Comparison of ENCODE assay signal across 8 cellular contexts in the genomic region with DNA sequence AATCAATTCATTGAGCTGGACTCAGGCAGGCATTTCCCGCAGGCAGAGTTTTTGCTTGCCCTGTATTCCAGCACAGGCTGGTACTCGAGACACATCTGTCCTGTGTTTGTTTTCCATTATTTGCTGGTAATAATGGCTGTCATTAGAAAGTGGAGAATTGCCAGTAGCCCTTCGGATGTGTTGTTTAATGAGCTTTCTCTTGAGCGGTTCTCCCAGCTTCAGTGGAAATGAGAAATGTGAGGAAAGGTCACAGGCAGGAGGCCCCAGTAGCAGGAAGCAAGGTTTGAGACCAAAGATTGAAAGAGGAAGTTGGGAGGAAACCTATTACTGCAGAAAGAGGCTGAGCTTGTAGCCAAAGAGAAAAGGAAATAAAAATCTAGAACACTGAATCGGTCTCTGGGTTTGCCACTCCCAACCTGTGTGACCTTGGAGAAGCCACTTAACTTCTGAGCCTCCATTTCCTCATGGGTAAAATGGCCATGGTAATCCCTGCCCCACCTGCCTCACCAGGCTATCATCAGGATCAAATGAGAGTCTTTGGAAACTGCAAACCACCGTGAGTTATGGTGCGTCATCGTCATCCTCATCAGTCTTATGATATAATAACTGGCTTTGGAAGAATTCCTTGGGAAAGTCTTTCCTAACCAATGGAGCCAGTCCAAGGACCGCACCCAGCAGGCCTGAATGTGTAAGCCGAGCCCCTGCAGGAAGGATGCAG.
DNase-seq lines count a peak whose midpoint lies in the region; ATAC-seq and TF ChIP-seq lines count a peak whose summit lies in the region.

No MANE protein-coding gene starts in this region.

- peaks cover 10% of the 10 kb centered on the region for H3K36me3 Mint-ChIP-seq in neural crest cell (ENCODE audit: low read depth)

- DNase-seq in AG08396 (ENCODE audit: low spot score) = peak; percentile 78
- DNase-seq in HS-27A (ENCODE audit: low read depth) = peak; percentile 67
- DNase-seq in Peyer's patch = no peak
- DNase-seq in effector memory CD4-positive, alpha-beta T cell = no peak
- no peak for DNase-seq in neural crest cell (ENCODE audit: low read depth, low spot score)
- DNase-seq in SW480 (ENCODE audit: low spot score) = no peak
- no peak for DNase-seq in activated CD4-positive, alpha-beta T cell treated with anti-CD3 and anti-CD28 coated beads, Interleukin-2, amount 50 U/mL, for 1 hour

- peak overlapping the region; percentile 28 for H3K27ac Mint-ChIP-seq in neural crest cell (ENCODE audit: unreplicated experiment)

- no peaks in the 10 kb centered on the region for H3K36me3 ChIP-seq in Peyer's patch
- no peaks in the 10 kb centered on the region for H3K36me3 ChIP-seq in effector memory CD4-positive, alpha-beta T cell (ENCODE audit: control insufficient read depth, insufficient read depth, low read length)

- H3K4me1 ChIP-seq in Peyer's patch = peaks cover 0 to 14% (median 10%) of the 10 kb centered on the region in 4 donors
- peaks cover 56% of the 10 kb centered on the region for H3K4me1 ChIP-seq in effector memory CD4-positive, alpha-beta T cell (ENCODE audit: control insufficient read depth, insufficient read depth, low read length, poor library complexity, severe bottlenecking)

- TF ChIP-seq CTCF in Peyer's patch (IDR thresholded peaks at IDR 0.05) (no peak), neural crest cell (conservative IDR thresholded peaks at IDR 0.05) (no peak)

- H3K27ac ChIP-seq in Peyer's patch = peak overlapping the region in 3 of 4 donors; percentile 39 to 67 (median 59)
- peak overlapping the region; percentile 16 for H3K27ac ChIP-seq in effector memory CD4-positive, alpha-beta T cell (ENCODE audit: insufficient read depth, low read length, poor library complexity, severe bottlenecking)

- no peak for TF ChIP-seq POLR2A in Peyer's patch (IDR thresholded peaks at IDR 0.05)

- H3K27me3 ChIP-seq in Peyer's patch = no peaks in the 10 kb centered on the region
- H3K27me3 ChIP-seq in effector memory CD4-positive, alpha-beta T cell (replicated peaks; ENCODE audit: control insufficient read depth, insufficient read depth, low read length, poor library complexity, severe bottlenecking) = no peaks in the 10 kb centered on the region

- ATAC-seq in HG03521 (IDR thresholded peaks at IDR 0.05; ENCODE audit: unreplicated experiment) = no peak

- peaks cover 48% of the 10 kb centered on the region for H3K4me1 Mint-ChIP-seq in neural crest cell

- H3K9me3 Mint-ChIP-seq in neural crest cell = no peaks in the 10 kb centered on the region

- H3K4me3 Mint-ChIP-seq in neural crest cell = peak overlapping the region; percentile 19

- H3K4me3 ChIP-seq in Peyer's patch = no peak overlapping the region
- peak overlapping the region; percentile 22 for H3K4me3 ChIP-seq in effector memory CD4-positive, alpha-beta T cell (ENCODE audit: insufficient read depth, low read depth, low read length, poor library complexity, severe bottlenecking)

- no peaks in the 10 kb centered on the region for H3K27me3 Mint-ChIP-seq in neural crest cell (ENCODE audit: low read depth)

- no peaks in the 10 kb centered on the region for H3K9me3 ChIP-seq in Peyer's patch
- H3K9me3 ChIP-seq in effector memory CD4-positive, alpha-beta T cell (ENCODE audit: control insufficient read depth, low read length) = no peaks in the 10 kb centered on the region

Comparison
In these comparisons a context has a peak if more than half of its experiments do, and no peak if none do; other contexts are left out.
1. DNase-seq: peak in AG08396 (single experiment) and HS-27A (single experiment); none in Peyer's patch (0 of 3), effector memory CD4-positive, alpha-beta T cell (0 of 3), neural crest cell (single experiment), SW480 (single experiment) and activated CD4-positive, alpha-beta T cell treated with anti-CD3 and anti-CD28 coated beads, Interleukin-2, amount 50 U/mL, for 1 hour (single experiment).